ENCODE assay signal across 7 cellular contexts in the genomic region with DNA sequence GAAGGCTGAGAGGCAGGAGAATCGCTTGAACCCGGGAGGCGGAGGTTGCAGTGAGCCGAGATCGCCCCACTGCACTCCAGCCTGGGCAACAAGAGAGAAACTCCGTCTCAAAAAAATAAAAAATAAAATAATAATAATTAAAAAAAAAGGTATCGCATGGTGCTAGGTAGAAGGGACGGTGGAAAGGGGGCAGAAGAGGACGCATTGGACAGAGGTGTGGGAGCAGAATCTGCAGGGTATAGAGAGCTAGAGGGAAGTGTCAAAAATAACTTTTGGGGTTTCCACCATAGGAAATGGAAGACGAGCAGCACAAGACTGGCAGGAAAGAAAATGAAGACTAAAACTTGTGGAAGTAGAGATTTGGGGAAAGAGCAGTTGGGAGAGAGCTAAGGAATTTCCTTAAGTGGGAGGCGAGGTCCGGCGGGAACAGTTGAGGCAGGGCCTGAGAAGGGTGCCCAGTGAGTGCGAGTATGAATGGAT. TPM values are rescaled to one million over a fixed set of nuclear protein-coding genes. Genes with fewer than 3 reads are reported as not detected.
DNase-seq lines count a peak whose midpoint lies in the region; ATAC-seq and TF ChIP-seq lines count a peak whose summit lies in the region.

No MANE protein-coding gene starts in this region.

- TF ChIP-seq CTCF in WERI-Rb-1 (IDR thresholded peaks at IDR 0.05; ENCODE audit: low read depth, low read length) (no peak), cardiac muscle cell (IDR thresholded peaks at IDR 0.05; ENCODE audit: low read depth, low read length) (no peak), GM13976 (IDR thresholded peaks at IDR 0.05; ENCODE audit: borderline replicate concordance, control extremely low read depth, extremely low read depth, insufficient read depth, missing control alignments) (no peak), GM10266 (IDR thresholded peaks at IDR 0.05; ENCODE audit: control insufficient read depth, insufficient read depth, low read depth, missing control alignments) (no peak)

- H3K27me3 ChIP-seq in WERI-Rb-1 (ENCODE audit: insufficient read depth, low read depth, severe bottlenecking) (no peaks in the 10 kb centered on the region), cardiac muscle cell (no peaks in the 10 kb centered on the region)

- peaks cover 35% of the 10 kb centered on the region for H3K4me1 ChIP-seq in cardiac muscle cell (ENCODE audit: low read depth)

- in situ Hi-C loops in GM13976 (cut with MboI; ENCODE audit: low sequenced_read_pairs, unreplicated experiment): no loop called here

- H3K27ac ChIP-seq in WERI-Rb-1: peak overlapping the region; percentile 92
- peak overlapping the region; percentile 96 for H3K27ac ChIP-seq in cardiac muscle cell

- peak; percentile 2 for ATAC-seq in HG02938 (IDR thresholded peaks at IDR 0.05; ENCODE audit: unreplicated experiment)

- H3K9me3 ChIP-seq in WERI-Rb-1 (ENCODE audit: severe bottlenecking): no peaks in the 10 kb centered on the region
- H3K9me3 ChIP-seq in cardiac muscle cell (ENCODE audit: low read depth): no peaks in the 10 kb centered on the region

- no peaks in the 10 kb centered on the region for H3K36me3 ChIP-seq in WERI-Rb-1
- no peaks in the 10 kb centered on the region for H3K36me3 ChIP-seq in cardiac muscle cell

- H3K4me3 ChIP-seq in WERI-Rb-1 (ENCODE audit: low read depth, low read length): peak overlapping the region; percentile 97
- H3K4me3 ChIP-seq in cardiac muscle cell: peak overlapping the region; percentile 92
- H3K4me3 ChIP-seq in skeletal muscle cell (ENCODE audit: low read depth, low read length): peak overlapping the region; percentile 87

- DNase-seq in WERI-Rb-1 (no peak), cardiac muscle cell (ENCODE audit: low read depth in 1 of 2, low spot score in 1 of 2) (no peak), skeletal muscle cell (ENCODE audit: low read depth) (no peak), EL (no peak), GM13976 (ENCODE audit: low spot score) (no peak), GM10266 (ENCODE audit: extremely low spot score) (no peak)

RNA-seq across cellular contexts. Expression of a gene that starts 0.6 kb away (rescaled TPM):
- total RNA-seq in cardiac muscle cell: 49.9 and 51.5 TPM in 2 replicates
- 44.7 and 52.4 TPM in 2 replicates for polyA plus RNA-seq in cardiac muscle cell

RNA-seq across cellular contexts. Expression of a gene that starts 11.0 kb away (rescaled TPM):
- not detected in 2 replicates for total RNA-seq in cardiac muscle cell
- 0.31 TPM in 1 of 2 replicates, not detected in the other for polyA plus RNA-seq in cardiac muscle cell
